ENCODE assay signal across 17 cellular contexts in genomic region chr16:54458923-54459322, GRCh38.
DNase-seq lines count a peak whose midpoint lies in the region; ATAC-seq and TF ChIP-seq lines count a peak whose summit lies in the region.
"Had no signal": no experiment of that assay in that cellular context is flagged by ENCODE, and none has a peak within 500 bp of the region (broad histone marks: within the 10 kb centered on the region; RNA-seq: fewer than 3 reads in every experiment).

No MANE protein-coding gene starts in this region.

- peak overlapping the region; percentile 68 for H3K27ac ChIP-seq in 22Rv1
- H3K27ac ChIP-seq in SK-N-MC = peak overlapping the region; percentile 100
- H3K27ac ChIP-seq in right lobe of liver = peak overlapping the region; percentile 56 to 92 (median 88)
- H3K27ac ChIP-seq in osteoblast (ENCODE audit: low read depth, low read length) = no peak overlapping the region
- H3K27ac ChIP-seq: A549; BLaER1 treated with 17β-estradiol and CSF1 and Interleukin-3, amounts not matched to agents 10 nM and 100 nM; C4-2B had no signal

- DNase-seq in SK-N-MC (ENCODE audit: low read depth, low spot score) (no peak), right lobe of liver (no peak), osteoblast (ENCODE audit: insufficient read length, low spot score, missing footprints) (no peak), NCI-H82 treated with DMSO at 0.1 percent for 48 hours (lab: John Stamatoyannopoulos, UW; ENCODE audit: unreplicated experiment) (no peak), NAMALWA (ENCODE audit: low spot score) (no peak)
- DNase-seq: AML-193; Caco-2; Calu3; CD4-positive, alpha-beta T cell; CD8-positive, alpha-beta T cell; DMS79 treated with DMSO at 0.1 percent for 48 hours; GF-D8 had no signal

- H2AFZ ChIP-seq in osteoblast (ENCODE audit: low read length) = no peak overlapping the region

- TF ChIP-seq POLR2A in right lobe of liver (IDR thresholded peaks at IDR 0.05) = no peak

- H3K27me3 ChIP-seq in right lobe of liver (no peaks in the 10 kb centered on the region), osteoblast (ENCODE audit: insufficient read depth, low read length) (no peaks in the 10 kb centered on the region)
- H3K27me3 ChIP-seq: BLaER1 treated with 17β-estradiol and CSF1 and Interleukin-3, amounts not matched to agents 10 nM and 100 nM had no signal

- peak overlapping the region; percentile 78 for H3K9ac ChIP-seq in SK-N-MC (ENCODE audit: insufficient read length)
- H3K9ac ChIP-seq: BLaER1 treated with 17β-estradiol and CSF1 and Interleukin-3, amounts not matched to agents 10 nM and 100 nM had no signal

- ATAC-seq in right lobe of liver = peak; percentile 75 to 90 (median 82)
- ATAC-seq in GM18498 (IDR thresholded peaks at IDR 0.05; ENCODE audit: unreplicated experiment) = no peak
- ATAC-seq: A549; CD8-positive, alpha-beta T cell had no signal

- no peaks in the 10 kb centered on the region for H4K20me1 ChIP-seq in osteoblast (ENCODE audit: insufficient read depth, low read length)
- H4K20me1 ChIP-seq: BLaER1 treated with 17β-estradiol and CSF1 and Interleukin-3, amounts not matched to agents 10 nM and 100 nM had no signal

- 10% methylated on average over 1 of the region's 1 CpG for WGBS in right lobe of liver (ENCODE audit: insufficient coverage, low coverage, low lambda C conversion rate, missing lambda C conversion rate)

- intact Hi-C loops in right lobe of liver (cut with DNase I) = no loop called here

- H3K9me3 ChIP-seq in SK-N-MC (ENCODE audit: low read depth, low read length) = no peaks in the 10 kb centered on the region
- H3K9me3 ChIP-seq in right lobe of liver = peaks cover 0 to under 1% (median 0%) of the 10 kb centered on the region in 4 donors
- H3K9me3 ChIP-seq in osteoblast (ENCODE audit: low read depth, low read length) = no peaks in the 10 kb centered on the region
- H3K9me3 ChIP-seq: Caco-2 had no signal

- H3K4me3 ChIP-seq in SK-N-MC (peak overlapping the region; percentile 69), right lobe of liver (peak overlapping the region in 2 of 3 donors; percentile 12 to 28), osteoblast (ENCODE audit: insufficient read depth, low read length) (no peak overlapping the region)
- H3K4me3 ChIP-seq: A549; BLaER1 treated with 17β-estradiol and CSF1 and Interleukin-3, amounts not matched to agents 10 nM and 100 nM had no signal

- TF ChIP-seq CTCF in 22Rv1 (IDR thresholded peaks at IDR 0.05) = no peak
- no peak for TF ChIP-seq CTCF in right lobe of liver (IDR thresholded peaks at IDR 0.05)
- TF ChIP-seq CTCF in osteoblast (IDR thresholded peaks at IDR 0.05; ENCODE audit: extremely low read depth, low read depth, low read length) = no peak

- H3K4me1 ChIP-seq in right lobe of liver (peaks cover 0 to 13% (median 3%) of the 10 kb centered on the region in 4 donors), osteoblast (ENCODE audit: insufficient read depth, low read length) (peaks cover 38% of the 10 kb centered on the region)
- H3K4me1 ChIP-seq: A549 had no signal

- H3K79me2 ChIP-seq in osteoblast (ENCODE audit: insufficient read depth, low read length) = no peaks in the 10 kb centered on the region

- H3K36me3 ChIP-seq in SK-N-MC (ENCODE audit: insufficient read depth, low read length) (no peaks in the 10 kb centered on the region), right lobe of liver (no peaks in the 10 kb centered on the region), osteoblast (ENCODE audit: insufficient read depth, low read length) (no peaks in the 10 kb centered on the region)
- H3K36me3 ChIP-seq: BLaER1 treated with 17β-estradiol and CSF1 and Interleukin-3, amounts not matched to agents 10 nM and 100 nM had no signal

- peak overlapping the region; percentile 41 for H3K4me2 ChIP-seq in osteoblast (ENCODE audit: insufficient read depth, low read length)
- H3K4me2 ChIP-seq: A549 had no signal
